In the genomic region with DNA sequence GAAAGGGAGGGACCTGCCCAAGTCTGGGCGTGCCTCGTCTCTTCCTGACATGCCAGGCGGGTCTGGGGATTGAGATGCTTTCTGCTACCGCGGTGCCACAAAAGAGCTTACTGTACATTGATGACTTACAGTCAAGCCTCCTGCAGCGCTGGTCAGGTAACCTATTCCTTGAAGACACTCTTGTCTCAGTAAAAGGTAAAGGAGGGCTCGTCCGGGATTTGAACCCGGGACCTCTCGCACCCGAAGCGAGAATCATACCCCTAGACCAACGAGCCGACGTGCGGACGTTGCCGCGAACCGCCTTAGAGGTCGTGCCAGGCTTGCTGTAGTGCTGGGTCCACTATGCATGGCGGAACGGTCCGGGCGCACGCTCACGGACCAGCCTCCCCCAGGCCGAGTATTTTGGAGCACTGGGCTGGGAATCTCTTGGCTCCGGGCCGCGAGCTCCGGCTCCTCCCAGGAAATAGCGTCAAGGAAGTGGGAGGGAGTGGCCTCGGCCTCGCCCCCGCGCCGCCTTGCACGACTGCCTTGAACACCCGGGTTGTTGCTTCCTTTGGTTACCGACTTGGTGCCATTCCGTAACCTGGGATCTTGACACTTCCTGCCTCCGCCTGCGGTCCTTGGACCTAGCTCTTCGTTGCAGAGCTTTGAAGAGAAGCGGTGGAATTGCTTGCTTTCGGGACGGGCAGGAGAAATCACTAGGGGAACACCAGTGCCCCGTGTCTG, we compare ENCODE assay signal across 8 cellular contexts. TPM values are rescaled to one million over a fixed set of nuclear protein-coding genes. Genes with fewer than 3 reads are reported as not detected.
DNase-seq lines count a peak whose midpoint lies in the region; FAIRE-seq and TF ChIP-seq lines count a peak whose summit lies in the region.

No MANE protein-coding gene starts in this region.

- no peaks in the 10 kb centered on the region for H3K36me3 ChIP-seq in ES-I3 (ENCODE audit: insufficient read depth, low read length)
- peaks cover 4% of the 10 kb centered on the region; the same call in 1 of the 2 replicates for H3K36me3 ChIP-seq in MG63
- peaks cover 5% of the 10 kb centered on the region; the same call in 1 of the 2 replicates for H3K36me3 ChIP-seq in SJSA1

- CTCF ChIA-PET in activated naive CD4-positive, alpha-beta T cell treated with anti-CD3 and anti-CD28 coated beads for 36 hours (lab: Charles Lee), result interaction anchor here (0.6 to 6.6 kb wide), 11 partner anchors 14 to 104 kb away, joined by 3 to 55 read pairs (median 5); a partner anchor contains a TSS

- peak; percentile 66 for TF ChIP-seq POLR2A in H54 (IDR thresholded peaks at IDR 0.05; ENCODE audit: low read depth, low read length)

- peaks cover 31% of the 10 kb centered on the region for H3K36me3 Mint-ChIP-seq in activated naive CD4-positive, alpha-beta T cell treated with anti-CD3 and anti-CD28 coated beads for 36 hours (ENCODE audit: low read depth)

- H3K4me1 Mint-ChIP-seq in activated naive CD4-positive, alpha-beta T cell treated with anti-CD3 and anti-CD28 coated beads for 36 hours (ENCODE audit: low read depth), result peaks cover 37% of the 10 kb centered on the region

- H3K27me3 Mint-ChIP-seq in activated naive CD4-positive, alpha-beta T cell treated with anti-CD3 and anti-CD28 coated beads for 36 hours (ENCODE audit: low read depth), result peaks cover 15% of the 10 kb centered on the region

- H3K4me3 ChIP-seq in MG63 (peak overlapping the region; percentile 81), SJSA1 (peak overlapping the region; percentile 49)

- intact Hi-C loops in activated naive CD4-positive, alpha-beta T cell treated with anti-CD3 and anti-CD28 coated beads for 36 hours (cut with micrococcal nuclease), result loop anchor here (1.0 to 2.0 kb wide), 12 partner anchors 12 to 380 kb away; a partner anchor contains a TSS

- peak overlapping the region; percentile 54 for H3K27ac ChIP-seq in SJSA1

- H3K9ac ChIP-seq in ES-I3 (ENCODE audit: low read depth, low read length), result peak overlapping the region; percentile 86

- H3K4me1 ChIP-seq in ES-I3 (ENCODE audit: insufficient read depth, low read length), result no peaks in the 10 kb centered on the region; the same call in 1 of the 2 replicates
- H3K4me1 ChIP-seq in SJSA1 (replicated peaks), result peaks cover 18% of the 10 kb centered on the region

- H3K9me3 ChIP-seq in ES-I3 (ENCODE audit: control insufficient read depth, insufficient read depth, low read length), result no peaks in the 10 kb centered on the region
- no peaks in the 10 kb centered on the region for H3K9me3 ChIP-seq in MG63
- no peaks in the 10 kb centered on the region for H3K9me3 ChIP-seq in SJSA1 (replicated peaks)

- H3K27me3 ChIP-seq in MG63, result no peaks in the 10 kb centered on the region
- H3K27me3 ChIP-seq in SJSA1 (replicated peaks), result no peaks in the 10 kb centered on the region

- no peaks in the 10 kb centered on the region for H3K9me3 Mint-ChIP-seq in activated naive CD4-positive, alpha-beta T cell treated with anti-CD3 and anti-CD28 coated beads for 36 hours

- FAIRE-seq in H54 (lab: Jason Lieb, UNC), result no peak

- DNase-seq in H54 (ENCODE audit: insufficient read length, low spot score), result peak; percentile 50
- peak; percentile 97 for DNase-seq in MG63
- peak; percentile 95 to 97 for DNase-seq in SJSA1 (ENCODE audit: low read depth in 1 of 2, low spot score in 2 of 2)
- DNase-seq in activated naive CD4-positive, alpha-beta T cell treated with anti-CD3 and anti-CD28 coated beads for 36 hours, result peak; percentile 94
- peak; percentile 79 for DNase-seq in germinal center (ENCODE audit: low spot score)
- DNase-seq in nucleus accumbens (lab: John Stamatoyannopoulos, UW), result peak; percentile 33 to 96 (median 91)
- DNase-seq in superior temporal gyrus (ENCODE audit: extremely low spot score), result peak; percentile 93

- peak overlapping the region; percentile 96 for H3K27ac Mint-ChIP-seq in activated naive CD4-positive, alpha-beta T cell treated with anti-CD3 and anti-CD28 coated beads for 36 hours

- H3K4me3 Mint-ChIP-seq in activated naive CD4-positive, alpha-beta T cell treated with anti-CD3 and anti-CD28 coated beads for 36 hours, result peak overlapping the region; percentile 96

RNA-seq across cellular contexts. Expression of a gene that starts 12.4 kb away (rescaled TPM):
- total RNA-seq in MG63 (2014; rRNA removed; shearing (Covaris generic); ENCODE audit: low replicate concordance), result 89.2 and 119 TPM in 2 replicates
- total RNA-seq in SJSA1 (2014; rRNA removed; shearing (Covaris generic)), result 99.7 and 119 TPM in 2 replicates
- 100 to 1,000 TPM; 243 TPM for total RNA-seq in activated naive CD4-positive, alpha-beta T cell treated with anti-CD3 and anti-CD28 coated beads for 36 hours

RNA-seq across cellular contexts. Expression of a gene that starts 25.1 kb away (rescaled TPM):
- total RNA-seq in MG63 (2014; rRNA removed; shearing (Covaris generic); ENCODE audit: low replicate concordance), result 4.2 and 25.8 TPM in 2 replicates
- 0.60 and 1.3 TPM in 2 replicates for total RNA-seq in SJSA1 (2014; rRNA removed; shearing (Covaris generic))
- total RNA-seq in activated naive CD4-positive, alpha-beta T cell treated with anti-CD3 and anti-CD28 coated beads for 36 hours, result 10 to 100 TPM; 67.0 to 74.7 TPM

RNA-seq across cellular contexts. Expression of a gene that starts 26.3 kb away (rescaled TPM):
- 72.8 and 82.7 TPM in 2 replicates for total RNA-seq in MG63 (2014; rRNA removed; shearing (Covaris generic); ENCODE audit: low replicate concordance)
- 29.3 and 60.1 TPM in 2 replicates for total RNA-seq in SJSA1 (2014; rRNA removed; shearing (Covaris generic))
- total RNA-seq in activated naive CD4-positive, alpha-beta T cell treated with anti-CD3 and anti-CD28 coated beads for 36 hours, result 100 to 1,000 TPM; 106 to 110 TPM

RNA-seq across cellular contexts. Expression of a gene that starts 32.8 kb away (rescaled TPM):
- total RNA-seq in MG63 (2014; rRNA removed; shearing (Covaris generic); ENCODE audit: low replicate concordance), result 8.6 and 17.3 TPM in 2 replicates
- total RNA-seq in SJSA1 (2014; rRNA removed; shearing (Covaris generic)), result 4.3 and 7.4 TPM in 2 replicates
- 1 to 10 TPM; 4.0 to 4.3 TPM for total RNA-seq in activated naive CD4-positive, alpha-beta T cell treated with anti-CD3 and anti-CD28 coated beads for 36 hours

RNA-seq across cellular contexts. Expression of a gene that starts 46.6 kb away (rescaled TPM):
- 17.6 and 25.6 TPM in 2 replicates for total RNA-seq in MG63 (2014; rRNA removed; shearing (Covaris generic); ENCODE audit: low replicate concordance)
- 11.5 and 15.9 TPM in 2 replicates for total RNA-seq in SJSA1 (2014; rRNA removed; shearing (Covaris generic))
- total RNA-seq in activated naive CD4-positive, alpha-beta T cell treated with anti-CD3 and anti-CD28 coated beads for 36 hours, result 10 to 100 TPM; 27.6 to 31.5 TPM

Comparison
In these comparisons a context has a peak if more than half of its experiments do, and no peak if none do; other contexts are left out.
1. Peak in every context shown above with its lines: DNase-seq, H3K4me3 ChIP-seq and H3K27ac ChIP-seq.